Comparison of ENCODE assay signal across 28 cellular contexts in genomic region chr7:138796038-138796580, GRCh38. TPM values are rescaled to one million over a fixed set of nuclear protein-coding genes. Genes with fewer than 3 reads are reported as not detected.
"Had no signal": no experiment of that assay in that cellular context is flagged by ENCODE, and none has a peak within 500 bp of the region (broad histone marks: within the 10 kb centered on the region; RNA-seq: fewer than 3 reads in every experiment).

No MANE protein-coding gene starts in this region.

- ATAC-seq: activated CD8-positive, alpha-beta memory T cell treated with anti-CD3 and anti-CD28 coated beads, Interleukin-2, amount 10 ng/mL, durations not matched to agents 7 days and 5 days; activated naive CD4-positive, alpha-beta T cell treated with anti-CD3 and anti-CD28 coated beads, Interleukin-2, amount 50 U/mL, for 72 hours; T-helper 17 cell had no signal

- H3K4me3 ChIP-seq: cardiac muscle cell had no signal

- DNase-seq: activated B cell treated with CpG ODN at 0.5 μM for 24 hours; activated CD4-positive, alpha-beta T cell treated with anti-CD3 and anti-CD28 coated beads for 1 hour; activated CD4-positive, alpha-beta T cell treated with anti-CD3 and anti-CD28 coated beads, Interleukin-2, amount 10 ng/mL, durations not matched to agents 24 days and 14 days; activated CD4-positive, alpha-beta T cell treated with anti-CD3 and anti-CD28 coated beads, Interleukin-2, amount 50 U/mL, for 48 hours; activated CD8-positive, alpha-beta memory T cell treated with anti-CD3 and anti-CD28 coated beads, Interleukin-2, amount 10 ng/mL, durations not matched to agents 7 days and 5 days; activated effector memory CD4-positive, alpha-beta T cell treated with anti-CD3 and anti-CD28 coated beads, Interleukin-2, amount 50 U/mL, for 16 hours; activated naive CD4-positive, alpha-beta T cell treated with Interleukin-2 at 50 U/mL for 16 hours; activated T-cell treated with anti-CD3 and anti-CD28 coated beads, Interleukin-2, amount 50 U/mL, for 24 hours; amygdala; brain microvascular endothelial cell; KG1; NCI-H1092; NCI-H1417; NCI-H1930; NCI-H2107; NCI-H2171 treated with DMSO at 0.1 percent for 48 hours; NCI-H226; NCI-H526 treated with DMSO at 0.1 percent for 48 hours; NCI-H82; SIG-M5; T-helper 17 cell; T-helper 9 cell had no signal

- H3K9me3 Mint-ChIP-seq: activated B cell treated with CpG ODN at 0.5 μM for 24 hours; activated T-cell treated with anti-CD3 and anti-CD28 coated beads, Interleukin-2, amount 50 U/mL, for 24 hours had no signal

- H3K4me3 Mint-ChIP-seq: activated B cell treated with CpG ODN at 0.5 μM for 24 hours; activated CD4-positive, alpha-beta T cell treated with anti-CD3 and anti-CD28 coated beads, Interleukin-2, amount 10 ng/mL, durations not matched to agents 24 days and 14 days; activated CD8-positive, alpha-beta memory T cell treated with anti-CD3 and anti-CD28 coated beads, Interleukin-2, amount 10 ng/mL, durations not matched to agents 7 days and 5 days; activated T-cell treated with anti-CD3 and anti-CD28 coated beads, Interleukin-2, amount 50 U/mL, for 24 hours; T-helper 17 cell had no signal

- H3K36me3 ChIP-seq: brain microvascular endothelial cell, cardiac muscle cell had no signal

- H3K27ac Mint-ChIP-seq: activated B cell treated with CpG ODN at 0.5 μM for 24 hours; activated CD4-positive, alpha-beta T cell treated with anti-CD3 and anti-CD28 coated beads, Interleukin-2, amount 10 ng/mL, durations not matched to agents 24 days and 14 days; activated CD8-positive, alpha-beta memory T cell treated with anti-CD3 and anti-CD28 coated beads, Interleukin-2, amount 10 ng/mL, durations not matched to agents 7 days and 5 days; activated naive CD4-positive, alpha-beta T cell treated with anti-CD3 and anti-CD28 coated beads, Interleukin-2, amount 50 U/mL, for 72 hours; activated T-cell treated with anti-CD3 and anti-CD28 coated beads, Interleukin-2, amount 50 U/mL, for 24 hours; T-helper 17 cell had no signal

- H3K4me1 Mint-ChIP-seq: activated B cell treated with CpG ODN at 0.5 μM for 24 hours had no signal

- H3K27ac ChIP-seq: brain microvascular endothelial cell, cardiac muscle cell had no signal

RNA-seq across cellular contexts. Expression of gene TMEM213, which starts 1.7 kb away (rescaled TPM):
- total RNA-seq: activated B cell treated with CpG ODN at 0.5 μM for 24 hours; activated CD4-positive, alpha-beta T cell treated with anti-CD3 and anti-CD28 coated beads, Interleukin-2, amount 10 ng/mL, durations not matched to agents 24 days and 14 days; cardiac muscle cell; LHCN-M2; M059J; NCI-H460; RPMI7951; T-helper 17 cell had no signal
- polyA plus RNA-seq: cardiac muscle cell had no signal

RNA-seq across cellular contexts. Expression of gene ATP6V0A4, which starts 1.9 kb away (rescaled TPM):
- total RNA-seq: activated B cell treated with CpG ODN at 0.5 μM for 24 hours; activated CD4-positive, alpha-beta T cell treated with anti-CD3 and anti-CD28 coated beads, Interleukin-2, amount 10 ng/mL, durations not matched to agents 24 days and 14 days; activated CD8-positive, alpha-beta memory T cell treated with anti-CD3 and anti-CD28 coated beads, Interleukin-2, amount 10 ng/mL, durations not matched to agents 7 days and 5 days; cardiac muscle cell; RPMI7951; T-helper 17 cell had no signal
- polyA plus RNA-seq: cardiac muscle cell had no signal
